Comparison of ENCODE assay signal across 19 cellular contexts in the genomic region with DNA sequence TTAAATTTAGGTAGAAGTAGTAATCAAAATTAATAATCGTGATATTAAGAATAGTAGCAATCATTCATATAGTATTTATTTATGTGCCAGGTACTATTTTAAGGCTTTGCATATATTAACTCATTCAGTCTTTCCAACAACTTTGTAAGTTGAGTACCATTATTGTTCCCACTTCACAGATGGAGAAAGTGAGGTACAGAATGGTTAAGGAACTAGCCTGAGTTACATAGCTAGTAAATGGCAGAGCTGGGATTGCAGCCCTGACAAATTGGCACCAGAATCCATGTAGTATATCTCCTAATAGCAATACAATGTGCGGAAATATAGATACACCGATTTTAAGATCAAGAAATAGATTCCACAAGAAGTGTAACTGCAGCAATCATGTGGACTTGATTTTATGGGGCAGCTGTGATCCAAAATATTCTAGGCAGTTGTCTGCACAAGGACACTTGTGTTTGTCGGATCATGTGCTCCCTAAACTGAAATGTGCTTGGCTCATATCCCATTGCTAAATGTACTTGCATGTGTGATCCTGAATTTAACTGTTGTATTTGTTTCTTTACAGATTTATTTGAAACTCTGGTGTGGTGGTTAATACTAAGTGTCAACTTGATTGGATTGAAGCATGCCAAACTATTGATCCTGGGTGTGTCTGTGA.
"Had no signal": no experiment of that assay in that cellular context is flagged by ENCODE, and none has a peak within 500 bp of the region (broad histone marks: within the 10 kb centered on the region; RNA-seq: fewer than 3 reads in every experiment).

No MANE protein-coding gene starts in this region.

- DNase-seq: cerebellar nuclear complex; effector memory CD8-positive, alpha-beta T cell; erythroblast; heart left ventricle; hippocampal formation; left lung; mesenchymal stem cell; midbrain; naive thymus-derived CD4-positive, alpha-beta T cell; stimulated activated CD4-positive, alpha-beta T cell treated with anti-CD3 and anti-CD28 coated beads, Interleukin-2, amount 100 ng/mL, for 48 hours; stimulated activated CD8-positive, alpha-beta memory T cell treated with anti-CD3 and anti-CD28 coated beads, Interleukin-4, amount 100 ng/mL, for 48 hours; stimulated activated naive CD8-positive, alpha-beta T cell treated with anti-CD3 and anti-CD28 coated beads, Interleukin-15, Interleukin-2, amounts not matched to agents 100 U/mL and 50 U/mL, for 24 hours; tibial artery; upper lobe of left lung; uterus had no signal

- ATAC-seq: effector memory CD8-positive, alpha-beta T cell; left lung; naive thymus-derived CD4-positive, alpha-beta T cell; stimulated activated effector memory CD8-positive, alpha-beta T cell treated with anti-CD3 and anti-CD28 coated beads, Interleukin-12 subunit alpha, Interleukin-12 subunit beta, amount 100 ng/mL, for 72 hours; stimulated activated naive CD8-positive, alpha-beta T cell treated with anti-CD3 and anti-CD28 coated beads, Interleukin-15, Interleukin-2, amounts not matched to agents 100 U/mL and 50 U/mL, for 24 hours had no signal

- H3K4me3 ChIP-seq: heart left ventricle, left lung, lung, smooth muscle cell, tibial artery, upper lobe of left lung, uterus had no signal

- H3K36me3 ChIP-seq: heart left ventricle, left lung, neutrophil, tibial artery, upper lobe of left lung, uterus had no signal

- H3K4me1 ChIP-seq: uterus had no signal

- H3K9me3 ChIP-seq: heart left ventricle, left lung, neutrophil, tibial artery, upper lobe of left lung, uterus had no signal

- H3K27ac ChIP-seq: heart left ventricle, left lung, neutrophil, tibial artery, upper lobe of left lung, uterus had no signal

- H3K27me3 ChIP-seq: heart left ventricle, left lung, tibial artery, upper lobe of left lung, uterus had no signal

- H3K4me2 ChIP-seq: smooth muscle cell had no signal
